In the genomic region with DNA sequence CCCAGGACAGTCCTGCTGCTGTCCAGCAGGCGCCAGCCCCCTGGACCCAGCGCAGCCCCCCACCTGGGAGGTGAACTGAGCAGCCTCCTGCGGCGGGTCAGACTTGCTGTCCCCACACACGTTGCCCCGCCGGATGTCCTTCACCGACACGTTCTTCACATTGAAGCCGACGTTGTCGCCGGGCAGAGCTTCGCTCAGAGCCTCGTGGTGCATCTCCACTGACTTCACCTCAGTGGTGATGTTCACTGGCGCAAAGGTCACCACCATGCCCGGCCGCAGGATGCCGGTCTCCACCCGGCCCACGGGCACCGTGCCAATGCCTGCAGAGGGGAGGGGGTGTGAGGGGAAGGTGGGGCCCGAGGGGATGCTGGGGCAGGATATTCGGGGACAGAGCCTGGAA, we compare ENCODE assay signal across 32 cellular contexts. TPM values are rescaled to one million over a fixed set of nuclear protein-coding genes. Genes with fewer than 3 reads are reported as not detected.
"Had no signal": no experiment of that assay in that cellular context is flagged by ENCODE, and none has a peak within 500 bp of the region (broad histone marks: within the 10 kb centered on the region; RNA-seq: fewer than 3 reads in every experiment).

No MANE protein-coding gene starts in this region.

- H3K9me3 ChIP-seq: mucosa of descending colon, upper lobe of left lung had no signal

- H3K4me3 ChIP-seq: breast epithelium, esophagus muscularis mucosa, heart right ventricle, lung, mucosa of descending colon, sigmoid colon, upper lobe of left lung had no signal

- ATAC-seq: activated CD4-positive, alpha-beta T cell treated with anti-CD3 and anti-CD28 coated beads for 36 hours; activated CD8-positive, alpha-beta memory T cell treated with anti-CD3 and anti-CD28 coated beads, Interleukin-2, amount 10 ng/mL, durations not matched to agents 7 days and 5 days; activated CD8-positive, alpha-beta T cell treated with anti-CD3 and anti-CD28 coated beads, Interleukin-2, amount 10 ng/mL, durations not matched to agents 7 days and 5 days; activated naive CD4-positive, alpha-beta T cell treated with anti-CD3 and anti-CD28 coated beads, Interleukin-2, amount 50 U/mL, for 72 hours; foreskin keratinocyte; left lobe of liver; mucosa of descending colon; natural killer cell treated with Interleukin-12 subunit alpha and Interleukin-12 subunit beta and Interleukin-15 and Interleukin-18, amount 100 ng/mL, for 72 hours; stimulated activated memory B cell treated with anti-CD40 and anti-IgM and Interleukin-4, amounts not matched to agents 10 μg/mL and 1 μg/mL and 100 μg/mL, for 72 hours; stimulated activated naive CD8-positive, alpha-beta T cell treated with anti-CD3 and anti-CD28 coated beads, Interleukin-15, amount 100 ng/mL, for 72 hours had no signal

- DNase-seq: activated CD4-positive, alpha-beta T cell treated with anti-CD3 and anti-CD28 coated beads for 36 hours; activated CD4-positive, CD25-positive, alpha-beta regulatory T cell; activated CD8-positive, alpha-beta memory T cell treated with anti-CD3 and anti-CD28 coated beads, Interleukin-2, amount 10 ng/mL, durations not matched to agents 7 days and 5 days; activated CD8-positive, alpha-beta T cell treated with anti-CD3 and anti-CD28 coated beads, Interleukin-2, amount 10 ng/mL, durations not matched to agents 7 days and 5 days; activated naive CD4-positive, alpha-beta T cell; activated T-cell treated with anti-CD3 and anti-CD28 coated beads, Interleukin-2, amount 50 U/mL, for 48 hours; dermis blood vessel endothelial cell; effector CD4-positive, alpha-beta T cell; foreskin keratinocyte; kidney glomerular epithelial cell; mesendoderm; sigmoid colon; small intestine; stimulated activated CD4-positive, alpha-beta T cell treated with anti-CD3 and anti-CD28 coated beads, Interleukin-1b, Interleukin-23, amount 100 ng/mL, for 48 hours; stimulated activated CD4-positive, alpha-beta T cell treated with anti-CD3 and anti-CD28 coated beads, Interleukin-4, amount 100 ng/mL, for 4 hours; stimulated activated CD8-positive, alpha-beta memory T cell treated with anti-CD3 and anti-CD28 coated beads, Interleukin-4, amount 100 ng/mL, for 48 hours; stimulated activated naive CD8-positive, alpha-beta T cell treated with anti-CD3 and anti-CD28 coated beads, Interleukin-15, amount 100 ng/mL, for 72 hours had no signal

- H3K36me3 ChIP-seq: breast epithelium, sigmoid colon, upper lobe of left lung had no signal

- FAIRE-seq: colon, small intestine had no signal

- H3K27ac ChIP-seq: breast epithelium, esophagus muscularis mucosa, foreskin keratinocyte, heart right ventricle, sigmoid colon, upper lobe of left lung had no signal

- H3K4me1 ChIP-seq: breast epithelium, foreskin keratinocyte had no signal

RNA-seq across cellular contexts. Expression of gene EEF1A2, which starts 8.5 kb away (rescaled TPM):
- total RNA-seq: activated CD8-positive, alpha-beta T cell treated with anti-CD3 and anti-CD28 coated beads, Interleukin-2, amount 10 ng/mL, durations not matched to agents 7 days and 5 days had no signal

RNA-seq across cellular contexts. Expression of gene KCNQ2, which starts 18.0 kb away (rescaled TPM):
- total RNA-seq: activated CD4-positive, alpha-beta T cell treated with anti-CD3 and anti-CD28 coated beads for 36 hours; activated CD8-positive, alpha-beta T cell treated with anti-CD3 and anti-CD28 coated beads, Interleukin-2, amount 10 ng/mL, durations not matched to agents 7 days and 5 days; breast epithelium; dermis blood vessel endothelial cell; foreskin keratinocyte; left lobe of liver; myocyte; natural killer cell treated with Interleukin-12 subunit alpha and Interleukin-12 subunit beta and Interleukin-15 and Interleukin-18, amount 100 ng/mL, for 72 hours; osteocyte; posterior vena cava; T-helper 1 cell treated with Interleukin-12 subunit alpha and Interleukin-12 subunit beta and Interleukin-4 antibody, amounts not matched to agents 30 ng/mL and 1 ng/mL, for 36 hours had no signal
- polyA plus RNA-seq: foreskin keratinocyte had no signal

RNA-seq across cellular contexts. Expression of gene SRMS, which starts 57.1 kb away (rescaled TPM):
- total RNA-seq: activated CD4-positive, alpha-beta T cell treated with anti-CD3 and anti-CD28 coated beads for 36 hours; activated CD8-positive, alpha-beta memory T cell treated with anti-CD3 and anti-CD28 coated beads, Interleukin-2, amount 10 ng/mL, durations not matched to agents 7 days and 5 days; activated CD8-positive, alpha-beta T cell treated with anti-CD3 and anti-CD28 coated beads, Interleukin-2, amount 10 ng/mL, durations not matched to agents 7 days and 5 days; activated naive CD4-positive, alpha-beta T cell treated with anti-CD3 and anti-CD28 coated beads, Interleukin-2, amount 50 U/mL, for 72 hours; dermis blood vessel endothelial cell; esophagus muscularis mucosa; heart right ventricle; left lobe of liver; lung; myocyte; natural killer cell treated with Interleukin-12 subunit alpha and Interleukin-12 subunit beta and Interleukin-15 and Interleukin-18, amount 100 ng/mL, for 72 hours; osteocyte; posterior vena cava; sigmoid colon; T-helper 1 cell treated with Interleukin-12 subunit alpha and Interleukin-12 subunit beta and Interleukin-4 antibody, amounts not matched to agents 30 ng/mL and 1 ng/mL, for 36 hours; upper lobe of left lung had no signal
- polyA plus RNA-seq: heart right ventricle, small intestine had no signal
